ENCODE assay signal across 16 cellular contexts in the genomic region with DNA sequence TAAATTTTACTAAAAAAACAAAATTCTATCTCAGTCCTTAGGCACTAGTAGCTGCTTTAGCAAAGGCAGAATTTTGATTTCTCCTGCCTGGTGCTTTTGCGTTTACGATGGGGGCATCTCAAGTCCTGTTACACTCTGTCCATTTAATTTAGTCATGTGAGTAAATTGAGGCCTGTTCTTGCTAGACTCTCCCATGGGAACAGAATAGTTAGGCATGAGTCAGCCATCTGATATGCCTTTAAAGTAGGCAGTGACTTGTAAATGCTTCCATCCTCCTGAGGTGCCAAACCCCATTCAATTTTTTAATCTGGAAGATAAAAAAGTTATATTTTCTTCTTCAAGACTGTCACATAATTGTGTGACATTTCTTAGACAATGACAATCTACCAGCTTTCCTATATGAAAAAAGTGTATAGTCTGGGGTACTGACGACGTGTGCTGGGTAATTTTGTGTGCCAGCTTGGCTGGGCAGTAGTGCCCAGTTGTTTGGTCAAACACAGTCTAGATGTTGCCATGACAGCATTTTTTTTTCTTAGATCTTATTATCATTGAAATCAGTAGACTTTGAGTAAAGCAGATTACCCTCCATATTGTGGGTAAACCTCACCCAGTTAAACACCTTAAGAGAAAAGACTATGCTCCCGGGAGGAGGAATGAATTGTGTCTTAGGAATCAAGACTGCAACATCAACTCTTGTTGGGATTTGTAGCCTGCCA.
A peak's percentile ranks its signal among the peaks of the same experiment; 100 is the strongest.
DNase-seq lines count a peak whose midpoint lies in the region; ATAC-seq and TF ChIP-seq lines count a peak whose summit lies in the region.
"Had no signal": no experiment of that assay in that cellular context is flagged by ENCODE, and none has a peak within 500 bp of the region (broad histone marks: within the 10 kb centered on the region; RNA-seq: fewer than 3 reads in every experiment).

No MANE protein-coding gene starts in this region.

- H3K27me3 ChIP-seq in upper lobe of right lung (no peaks in the 10 kb centered on the region), tibial artery (no peaks in the 10 kb centered on the region)

- TF ChIP-seq CTCF in NB4 (IDR thresholded peaks at IDR 0.05; ENCODE audit: low read depth, low read length) (no peak), upper lobe of right lung (IDR thresholded peaks at IDR 0.05) (no peak), tibial artery (IDR thresholded peaks at IDR 0.05) (no peak)

- H3K9me3 ChIP-seq in upper lobe of right lung (no peaks in the 10 kb centered on the region), tibial artery (no peaks in the 10 kb centered on the region)

- peak; percentile 36 for DNase-seq in AG20443 (ENCODE audit: low spot score)
- DNase-seq in NB4 (ENCODE audit: low read depth) = peak; percentile 5
- peak; percentile 71 for DNase-seq in dedifferentiated amniotic fluid mesenchymal stem cell (ENCODE audit: extremely low spot score)
- DNase-seq in kidney tubule cell (ENCODE audit: low spot score) = peak; percentile 13
- DNase-seq in left colon = no peak
- DNase-seq in upper lobe of right lung = no peak
- DNase-seq in tibial artery = no peak
- DNase-seq in activated CD8-positive, alpha-beta memory T cell treated with anti-CD3 and anti-CD28 coated beads for 24 hours = no peak
- DNase-seq: activated CD4-positive, alpha-beta memory T cell treated with anti-CD3 and anti-CD28 coated beads, Interleukin-2, amount 10 ng/mL, durations not matched to agents 7 days and 5 days; activated naive CD8-positive, alpha-beta T cell treated with anti-CD3 and anti-CD28 coated beads, Interleukin-2, amount 10 ng/mL, durations not matched to agents 7 days and 5 days; H7; head of caudate nucleus; MV-4-11; NCI-H526; stimulated activated CD4-positive, alpha-beta T cell treated with anti-CD3 and anti-CD28 coated beads, Interleukin-1b, Interleukin-23, amount 100 ng/mL, for 48 hours had no signal

- intact Hi-C loops in left colon (cut with DNase I, micrococcal nuclease) = no loop called here
- intact Hi-C loops in upper lobe of right lung (cut with DNase I) = no loop called here
- intact Hi-C loops in tibial artery (cut with DNase I; ENCODE audit: low total_unique reads) = no loop called here

- ATAC-seq in left colon (no peak), upper lobe of right lung (no peak)

- H3K4me1 ChIP-seq in upper lobe of right lung = no peaks in the 10 kb centered on the region
- no peaks in the 10 kb centered on the region for H3K4me1 ChIP-seq in tibial artery

- H3K36me3 ChIP-seq in upper lobe of right lung (no peaks in the 10 kb centered on the region), tibial artery (no peaks in the 10 kb centered on the region)

- TF ChIP-seq POLR2A in NB4 (IDR thresholded peaks at IDR 0.05; ENCODE audit: extremely low read depth, insufficient read length) = no peak

- H3K27ac ChIP-seq in upper lobe of right lung = no peak overlapping the region
- H3K27ac ChIP-seq in tibial artery = no peak overlapping the region
- H3K27ac ChIP-seq: VCaP had no signal

- H3K4me3 ChIP-seq in NB4 (ENCODE audit: low read depth, low read length) (no peak overlapping the region), upper lobe of right lung (no peak overlapping the region), tibial artery (no peak overlapping the region)

Comparison
In these comparisons a context has a peak if more than half of its experiments do, and no peak if none do; other contexts are left out.
1. DNase-seq: peak in AG20443 (single experiment), NB4 (single experiment), dedifferentiated amniotic fluid mesenchymal stem cell (single experiment) and kidney tubule cell (single experiment); none in left colon (0 of 2), upper lobe of right lung (single experiment), tibial artery (0 of 2) and activated CD8-positive, alpha-beta memory T cell treated with anti-CD3 and anti-CD28 coated beads for 24 hours (single experiment).